ENCODE assay signal across 1 cellular context in genomic region chr9:113299800-113300292, GRCh38.
TF ChIP-seq lines count a peak whose summit lies in the region.

No MANE protein-coding gene starts in this region.

TF ChIP-seq in HepG2, 621 proteins besides CTCF, POLR2A, EP300 and RAD21:
- TF ChIP-seq ATF7 (IDR thresholded peaks at IDR 0.05): 0 out of 2 replicates have a peak, but pooled peaks have one; percentile 20
- TF ChIP-seq ATF7 (CRISPR knock-in tag; IDR thresholded peaks at IDR 0.05): no peak
- no peak for TF ChIP-seq PATZ1 (CRISPR knock-in tag; IDR thresholded peaks at IDR 0.05)
